Comparison of ENCODE assay signal across 8 cellular contexts in genomic region chr1:67535474-67535873, GRCh38.
DNase-seq lines count a peak whose midpoint lies in the region; ATAC-seq and TF ChIP-seq lines count a peak whose summit lies in the region.

No MANE protein-coding gene starts in this region.

- peak; percentile 77 for ATAC-seq in HG02798 (IDR thresholded peaks at IDR 0.05; ENCODE audit: poor library complexity, unreplicated experiment)

- no peak overlapping the region for H3K4me3 ChIP-seq in WI38 (ENCODE audit: low read depth, low read length)

- peak; percentile 24 for DNase-seq in 8988T
- DNase-seq in NCI-H2029 (lab: John Stamatoyannopoulos, UW) = peak; percentile 41
- DNase-seq in ecto neural progenitor cell (ENCODE audit: low spot score) = peak; percentile 76
- peak; percentile 91 to 93 for DNase-seq in lung microvascular endothelial cell (ENCODE audit: low read depth in 2 of 2)
- peak; percentile 7 for DNase-seq in stimulated activated CD8-positive, alpha-beta memory T cell treated with anti-CD3 and anti-CD28 coated beads, Interleukin-7, amount 100 ng/mL, for 24 hours (ENCODE audit: low read depth)

- TF ChIP-seq CTCF in GM12874 (IDR thresholded peaks at IDR 0.05; ENCODE audit: insufficient read depth, low read depth, low read length) (peak; percentile 94), WI38 (IDR thresholded peaks at IDR 0.05; ENCODE audit: low read depth, low read length) (peak; percentile 98)

Comparison
In these comparisons a context has a peak if more than half of its experiments do, and no peak if none do; other contexts are left out.
1. DNase-seq: peak in every context shown above with its lines; median percentile 92 in lung microvascular endothelial cell; 76 in ecto neural progenitor cell; 41 in NCI-H2029; 24 in 8988T; 7 in stimulated activated CD8-positive, alpha-beta memory T cell treated with anti-CD3 and anti-CD28 coated beads, Interleukin-7, amount 100 ng/mL, for 24 hours.